19 cellular contexts compared by ENCODE assay signal in the genomic region with DNA sequence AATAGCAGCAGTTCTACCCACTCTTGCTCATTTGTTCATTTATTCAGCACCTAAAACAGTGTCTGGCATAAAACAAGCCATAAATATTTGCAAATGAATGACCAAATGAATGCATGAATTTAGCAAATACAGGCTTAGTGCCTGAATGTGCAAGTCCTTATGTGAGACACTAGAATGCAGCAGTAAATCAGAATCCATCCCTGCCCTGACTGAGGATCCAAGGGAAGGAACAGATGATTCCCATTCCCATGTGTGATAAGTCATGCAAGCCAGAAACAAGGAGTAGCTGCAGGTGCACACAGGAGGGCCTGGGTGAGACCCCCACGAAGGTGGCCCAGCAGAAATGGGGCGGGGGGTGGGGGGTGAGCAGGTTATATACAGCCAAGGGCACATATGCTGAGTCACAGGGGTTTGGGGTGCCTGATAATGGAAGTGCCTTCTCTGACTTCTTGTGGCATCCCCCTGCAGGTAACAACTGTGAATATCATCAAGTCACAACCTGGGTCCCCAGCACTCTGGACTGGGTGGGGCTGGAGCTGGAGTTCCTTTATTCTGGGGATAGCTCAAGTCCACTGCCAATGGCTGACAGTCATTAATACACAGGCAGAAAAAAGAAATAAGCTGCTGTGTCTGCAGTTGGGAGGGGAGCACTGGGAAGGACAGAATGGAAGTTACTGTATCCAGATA.
DNase-seq lines count a peak whose midpoint lies in the region; ATAC-seq and TF ChIP-seq lines count a peak whose summit lies in the region.
"Had no signal": no experiment of that assay in that cellular context is flagged by ENCODE, and none has a peak within 500 bp of the region (broad histone marks: within the 10 kb centered on the region; RNA-seq: fewer than 3 reads in every experiment).

No MANE protein-coding gene starts in this region.

- POLR2A ChIA-PET in WTC11 (lab: Charles Lee): no interaction called here
- POLR2A ChIA-PET in CD8-positive, alpha-beta T cell (lab: Charles Lee): no interaction called here

- no peak for TF ChIP-seq CTCF in WTC11 (IDR thresholded peaks at IDR 0.05)
- TF ChIP-seq CTCF in esophagus muscularis mucosa (IDR thresholded peaks at IDR 0.05): no peak
- no peak for TF ChIP-seq CTCF in thoracic aorta (IDR thresholded peaks at IDR 0.05)
- no peak for TF ChIP-seq CTCF in CD8-positive, alpha-beta T cell (IDR thresholded peaks at IDR 0.05)
- no peak for TF ChIP-seq CTCF in GM13976 (IDR thresholded peaks at IDR 0.05; ENCODE audit: borderline replicate concordance, control extremely low read depth, extremely low read depth, insufficient read depth, missing control alignments)

- H3K9me3 Mint-ChIP-seq in WTC11: no peaks in the 10 kb centered on the region
- no peaks in the 10 kb centered on the region for H3K9me3 Mint-ChIP-seq in activated T-cell treated with anti-CD3 and anti-CD28 coated beads, Interleukin-2, amount 50 U/mL, for 72 hours
- no peaks in the 10 kb centered on the region for H3K9me3 Mint-ChIP-seq in CD8-positive, alpha-beta T cell

- H3K9me3 ChIP-seq in esophagus muscularis mucosa: no peaks in the 10 kb centered on the region
- no peaks in the 10 kb centered on the region for H3K9me3 ChIP-seq in thoracic aorta
- H3K9me3 ChIP-seq in CD8-positive, alpha-beta T cell (ENCODE audit: low read length): no peaks in the 10 kb centered on the region

- no peaks in the 10 kb centered on the region for H3K36me3 Mint-ChIP-seq in WTC11
- no peaks in the 10 kb centered on the region for H3K36me3 Mint-ChIP-seq in activated T-cell treated with anti-CD3 and anti-CD28 coated beads, Interleukin-2, amount 50 U/mL, for 72 hours (ENCODE audit: insufficient read depth in 2 of 2)
- no peaks in the 10 kb centered on the region for H3K36me3 Mint-ChIP-seq in CD8-positive, alpha-beta T cell

- peaks cover 12 to 17% (median 15%) of the 10 kb centered on the region in 4 donors for H3K4me1 ChIP-seq in esophagus muscularis mucosa
- H3K4me1 ChIP-seq in thoracic aorta (ENCODE audit: control insufficient read depth in 1 of 2, low read depth in 2 of 2): peaks cover 5 to 43% of the 10 kb centered on the region in 2 donors
- no peaks in the 10 kb centered on the region for H3K4me1 ChIP-seq in CD8-positive, alpha-beta T cell (ENCODE audit: insufficient read depth, low read length)

- 47% methylated on average over 2 of the region's 2 CpGs for WGBS in esophagus muscularis mucosa

- H3K27ac ChIP-seq in esophagus muscularis mucosa (replicated peaks in 1 of 4) (no peak overlapping the region), thoracic aorta (peak overlapping the region; percentile 22 to 65)
- H3K27ac ChIP-seq in CD8-positive, alpha-beta T cell (ENCODE audit: low read depth, low read length): no peak overlapping the region
- H3K27ac ChIP-seq: C4-2B, KMS-11 had no signal

- TF ChIP-seq POLR2A in esophagus muscularis mucosa (IDR thresholded peaks at IDR 0.05; ENCODE audit: low read depth): no peak

- ATAC-seq in WTC11: peak; percentile 83
- ATAC-seq in thoracic aorta (ENCODE audit: insufficient number of reproducible peaks, low FRiP score, low read depth): no peak
- no peak for ATAC-seq in activated T-cell treated with anti-CD3 and anti-CD28 coated beads, Interleukin-2, amount 50 U/mL, for 72 hours (replicated peaks in 1 of 2)
- ATAC-seq in CD8-positive, alpha-beta T cell: no peak
- ATAC-seq: PC-3 had no signal

- CTCF ChIA-PET in WTC11 (lab: Charles Lee): interaction anchor here (0.6 to 0.8 kb wide), 3 partner anchors 39 to 550 kb away, joined by 3 to 4 read pairs (median 4); no protein-coding TSS in a partner anchor
- CTCF ChIA-PET in CD8-positive, alpha-beta T cell (lab: Charles Lee): no interaction called here

- H3K4me3 ChIP-seq in H7 (ENCODE audit: insufficient read depth, low read depth, low read length) (no peak overlapping the region), esophagus muscularis mucosa (no peak overlapping the region), thoracic aorta (no peak overlapping the region)
- H3K4me3 ChIP-seq in CD8-positive, alpha-beta T cell (ENCODE audit: low read depth, low read length): no peak overlapping the region

- DNase-seq in H7 (peak; percentile 13), WTC11 (ENCODE audit: low spot score) (peak; percentile 14), esophagus muscularis mucosa (ENCODE audit: extremely low spot score) (peak; percentile 75), thoracic aorta (ENCODE audit: low spot score) (no peak), retina (no peak), GM13976 (ENCODE audit: low spot score) (no peak)
- DNase-seq in activated T-cell treated with anti-CD3 and anti-CD28 coated beads, Interleukin-2, amount 50 U/mL, for 72 hours: no peak
- DNase-seq in CD8-positive, alpha-beta T cell: no peak
- DNase-seq: GF-D8, MV-4-11, NCI-H1694 treated with DMSO at 0.1 percent for 48 hours, NCI-H2227 treated with DMSO at 0.1 percent for 48 hours, NCI-H510A treated with DMSO at 0.1 percent for 48 hours, NCI-H82, PC-3, RPMI8226, SIG-M5 had no signal

- H3K4me3 Mint-ChIP-seq in WTC11: no peak overlapping the region
- H3K4me3 Mint-ChIP-seq in activated T-cell treated with anti-CD3 and anti-CD28 coated beads, Interleukin-2, amount 50 U/mL, for 72 hours: no peak overlapping the region
- no peak overlapping the region for H3K4me3 Mint-ChIP-seq in CD8-positive, alpha-beta T cell

- H3K4me1 Mint-ChIP-seq in WTC11: peaks cover 4% of the 10 kb centered on the region
- H3K4me1 Mint-ChIP-seq in activated T-cell treated with anti-CD3 and anti-CD28 coated beads, Interleukin-2, amount 50 U/mL, for 72 hours (ENCODE audit: low read depth): no peaks in the 10 kb centered on the region
- H3K4me1 Mint-ChIP-seq in CD8-positive, alpha-beta T cell (ENCODE audit: low read depth): no peaks in the 10 kb centered on the region

- H3K27me3 ChIP-seq in H7 (ENCODE audit: control insufficient read depth, insufficient read depth, low read length) (no peaks in the 10 kb centered on the region), esophagus muscularis mucosa (no peaks in the 10 kb centered on the region), thoracic aorta (replicated peaks; ENCODE audit: insufficient read depth) (no peaks in the 10 kb centered on the region)
- no peaks in the 10 kb centered on the region for H3K27me3 ChIP-seq in CD8-positive, alpha-beta T cell (ENCODE audit: insufficient read depth, low read length)

- peaks cover 3% of the 10 kb centered on the region; the same call in 1 of the 2 replicates for H3K27me3 Mint-ChIP-seq in WTC11 (ENCODE audit: low read depth)
- H3K27me3 Mint-ChIP-seq in activated T-cell treated with anti-CD3 and anti-CD28 coated beads, Interleukin-2, amount 50 U/mL, for 72 hours (ENCODE audit: low read depth): no peaks in the 10 kb centered on the region
- H3K27me3 Mint-ChIP-seq in CD8-positive, alpha-beta T cell (ENCODE audit: low read depth): no peaks in the 10 kb centered on the region

- TF ChIP-seq EP300 in esophagus muscularis mucosa (IDR thresholded peaks at IDR 0.05): no peak

- H3K36me3 ChIP-seq in H7 (replicated peaks; ENCODE audit: control insufficient read depth, insufficient read depth, low read length) (no peaks in the 10 kb centered on the region), esophagus muscularis mucosa (no peaks in the 10 kb centered on the region), thoracic aorta (no peaks in the 10 kb centered on the region)
- no peaks in the 10 kb centered on the region for H3K36me3 ChIP-seq in CD8-positive, alpha-beta T cell (ENCODE audit: insufficient read depth, low read length)

- intact Hi-C loops in esophagus muscularis mucosa (cut with DNase I): no loop called here
- intact Hi-C loops in CD8-positive, alpha-beta T cell (cut with DNase I, micrococcal nuclease): no loop called here

- H3K27ac Mint-ChIP-seq in WTC11: no peak overlapping the region
- H3K27ac Mint-ChIP-seq in activated T-cell treated with anti-CD3 and anti-CD28 coated beads, Interleukin-2, amount 50 U/mL, for 72 hours: no peak overlapping the region
- no peak overlapping the region for H3K27ac Mint-ChIP-seq in CD8-positive, alpha-beta T cell

- in situ Hi-C loops in GM13976 (cut with MboI; ENCODE audit: low sequenced_read_pairs, unreplicated experiment): no loop called here

TF ChIP-seq in WTC11, 78 proteins besides CTCF, POLR2A, EP300 and RAD21 (continues in another document):
- TF ChIP-seq, protein P1, sequence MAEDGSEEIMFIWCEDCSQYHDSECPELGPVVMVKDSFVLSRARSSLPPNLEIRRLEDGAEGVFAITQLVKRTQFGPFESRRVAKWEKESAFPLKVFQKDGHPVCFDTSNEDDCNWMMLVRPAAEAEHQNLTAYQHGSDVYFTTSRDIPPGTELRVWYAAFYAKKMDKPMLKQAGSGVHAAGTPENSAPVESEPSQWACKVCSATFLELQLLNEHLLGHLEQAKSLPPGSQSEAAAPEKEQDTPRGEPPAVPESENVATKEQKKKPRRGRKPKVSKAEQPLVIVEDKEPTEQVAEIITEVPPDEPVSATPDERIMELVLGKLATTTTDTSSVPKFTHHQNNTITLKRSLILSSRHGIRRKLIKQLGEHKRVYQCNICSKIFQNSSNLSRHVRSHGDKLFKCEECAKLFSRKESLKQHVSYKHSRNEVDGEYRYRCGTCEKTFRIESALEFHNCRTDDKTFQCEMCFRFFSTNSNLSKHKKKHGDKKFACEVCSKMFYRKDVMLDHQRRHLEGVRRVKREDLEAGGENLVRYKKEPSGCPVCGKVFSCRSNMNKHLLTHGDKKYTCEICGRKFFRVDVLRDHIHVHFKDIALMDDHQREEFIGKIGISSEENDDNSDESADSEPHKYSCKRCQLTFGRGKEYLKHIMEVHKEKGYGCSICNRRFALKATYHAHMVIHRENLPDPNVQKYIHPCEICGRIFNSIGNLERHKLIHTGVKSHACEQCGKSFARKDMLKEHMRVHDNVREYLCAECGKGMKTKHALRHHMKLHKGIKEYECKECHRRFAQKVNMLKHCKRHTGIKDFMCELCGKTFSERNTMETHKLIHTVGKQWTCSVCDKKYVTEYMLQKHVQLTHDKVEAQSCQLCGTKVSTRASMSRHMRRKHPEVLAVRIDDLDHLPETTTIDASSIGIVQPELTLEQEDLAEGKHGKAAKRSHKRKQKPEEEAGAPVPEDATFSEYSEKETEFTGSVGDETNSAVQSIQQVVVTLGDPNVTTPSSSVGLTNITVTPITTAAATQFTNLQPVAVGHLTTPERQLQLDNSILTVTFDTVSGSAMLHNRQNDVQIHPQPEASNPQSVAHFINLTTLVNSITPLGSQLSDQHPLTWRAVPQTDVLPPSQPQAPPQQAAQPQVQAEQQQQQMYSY (CRISPR knock-in tag; IDR thresholded peaks at IDR 0.05): no peak
- no peak for TF ChIP-seq CREM (CRISPR knock-in tag; IDR thresholded peaks at IDR 0.05)
- no peak for TF ChIP-seq GTF2I (CRISPR knock-in tag; conservative IDR thresholded peaks at IDR 0.05)
- no peak for TF ChIP-seq KAT7 (CRISPR knock-in tag; IDR thresholded peaks at IDR 0.05; ENCODE audit: borderline replicate concordance)
- TF ChIP-seq ZNF121 (CRISPR knock-in tag; IDR thresholded peaks at IDR 0.05): no peak

Comparison
In these comparisons a context has a peak if more than half of its experiments do, and no peak if none do; other contexts are left out.
1. DNase-seq: peak in H7 (single experiment), WTC11 (single experiment) and esophagus muscularis mucosa (single experiment); none in thoracic aorta (single experiment), retina (single experiment), activated T-cell treated with anti-CD3 and anti-CD28 coated beads, Interleukin-2, amount 50 U/mL, for 72 hours (0 of 2), CD8-positive, alpha-beta T cell (0 of 7) and GM13976 (single experiment).
2. H3K27ac ChIP-seq: peak in thoracic aorta (2 of 2); none in esophagus muscularis mucosa (0 of 4) and CD8-positive, alpha-beta T cell (single experiment).